ENCODE assay signal across 8 cellular contexts in the genomic region with DNA sequence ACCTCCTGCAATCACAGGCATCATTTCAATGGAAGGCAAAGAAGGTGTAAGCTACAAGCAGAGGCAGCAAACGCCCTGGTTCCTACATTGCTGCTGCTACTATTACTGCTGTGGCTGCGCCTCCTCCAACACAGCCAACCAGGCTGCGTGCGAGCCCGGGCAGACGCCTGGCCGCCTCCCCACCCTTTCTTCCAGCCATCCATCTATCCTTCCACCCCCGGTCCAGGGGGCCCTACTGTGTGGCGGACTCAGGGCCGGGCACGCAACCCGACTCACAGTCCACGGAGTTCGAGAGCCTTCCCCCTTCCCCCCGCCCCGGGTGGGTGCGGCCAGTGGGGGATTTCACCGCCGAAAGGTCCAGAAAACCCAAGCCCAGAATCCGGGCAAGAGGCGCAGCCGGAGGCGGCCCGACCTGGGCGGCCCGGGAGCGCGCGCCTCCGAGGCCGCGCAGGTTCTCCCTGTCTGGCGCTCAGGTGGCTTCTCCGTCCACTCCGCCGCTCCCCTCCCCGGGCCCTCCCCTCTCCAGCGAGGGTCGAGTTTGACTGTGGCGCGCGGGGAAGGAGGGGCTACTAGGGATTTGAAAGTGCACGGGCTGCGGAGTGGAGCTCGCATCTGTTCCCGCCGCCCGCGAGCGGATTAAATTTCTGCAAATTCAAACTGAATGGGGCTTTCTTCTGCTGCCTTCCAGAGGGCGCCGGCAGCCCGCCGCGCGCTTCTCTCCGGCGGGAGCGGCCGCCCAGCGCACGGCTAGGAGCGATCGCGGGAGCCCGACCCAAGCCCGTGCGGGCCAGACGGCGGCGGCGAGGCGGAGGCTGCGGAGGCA. TPM values are rescaled to one million over a fixed set of nuclear protein-coding genes. Genes with fewer than 3 reads are reported as not detected.
DNase-seq lines count a peak whose midpoint lies in the region; ATAC-seq, FAIRE-seq and TF ChIP-seq lines count a peak whose summit lies in the region.

A gene (plus strand): TSS at position 569 of the 823 bp plus-strand sequence. CDS start 655 bp downstream, outside the sequence.

- CTCF ChIA-PET in AG04450 (lab: Charles Lee) = interaction anchor here (0.6 to 6.4 kb wide), 3 partner anchors 18 to 390 kb away, joined by 3 to 55 read pairs (median 4); no protein-coding TSS in a partner anchor

- in situ Hi-C loops in GM13977 (cut with MboI; ENCODE audit: low pct_unique_long_range_greater_than_20kb, low sequenced_read_pairs, unreplicated experiment) = no loop called here

- H3K9me3 ChIP-seq in AG04450 (ENCODE audit: control insufficient read depth, insufficient read depth, low read length) (no peaks in the 10 kb centered on the region; the same call in 1 of the 2 replicates), breast epithelium (no peaks in the 10 kb centered on the region), kidney (ENCODE audit: control insufficient read depth in 1 of 2, low read length in 2 of 2) (no peaks in the 10 kb centered on the region)

- H3K27ac ChIP-seq in AG04450 (ENCODE audit: low read depth, low read length) = no peak within 1 kb of the TSS
- peak within 1 kb of the TSS; percentile 64 to 76 for H3K27ac ChIP-seq in breast epithelium
- H3K27ac ChIP-seq in kidney (ENCODE audit: low read depth in 2 of 2, low read length in 2 of 2) = peak within 1 kb of the TSS; percentile 29 to 36

- TF ChIP-seq CTCF in AG04450 (IDR thresholded peaks at IDR 0.05; ENCODE audit: low read depth, low read length) (peak; percentile 17; the same call in 1 of the 2 replicates), GM13977 (IDR thresholded peaks at IDR 0.05; ENCODE audit: extremely low read depth, insufficient read depth, missing control alignments) (no peak), breast epithelium (IDR thresholded peaks at IDR 0.05) (no peak), kidney (IDR thresholded peaks at IDR 0.05; ENCODE audit: borderline replicate concordance, extremely low read depth, insufficient read depth) (no peak)

- TF ChIP-seq POLR2A in breast epithelium (IDR thresholded peaks at IDR 0.05) = no peak

- H3K9ac ChIP-seq in kidney (ENCODE audit: low read length in 2 of 2) = no peak within 1 kb of the TSS

- H3K27me3 ChIP-seq in AG04450 (ENCODE audit: control insufficient read depth, insufficient read depth, low read length) (peaks cover 36% of the 10 kb centered on the region), breast epithelium (peaks cover 0 to 3% of the 10 kb centered on the region in 2 donors)

- FAIRE-seq in kidney (lab: Jason Lieb, UNC) = no peak

- intact Hi-C loops in breast epithelium (cut with DNase I; ENCODE audit: low total_unique reads) (loop anchor here (5.0 kb wide), 1 partner anchor 385 kb away; no protein-coding TSS in a partner anchor), kidney (cut with DNase I) (no loop called here)

- POLR2A ChIA-PET in AG04450 (lab: Yijun Ruan, JAX) = interaction anchor here (0.9 kb wide), 1 partner anchor 73 kb away, joined by 3 read pairs; no protein-coding TSS in a partner anchor

- DNase-seq in AG04450 (ENCODE audit: low read depth, low spot score) = no peak
- peak; percentile 58 for DNase-seq in GM13977 (ENCODE audit: low spot score)
- peak; percentile 86 for DNase-seq in NCI-H69 (lab: John Stamatoyannopoulos, UW)
- peak in 1 of 2 donors; percentile 34 for DNase-seq in breast epithelium (ENCODE audit: low spot score in 2 of 2)
- DNase-seq in kidney = peak; percentile 84
- peak; percentile 6 for DNase-seq in stimulated activated CD4-positive, alpha-beta T cell treated with anti-CD3 and anti-CD28 coated beads, Interleukin-4, amount 100 ng/mL, for 1 hour
- DNase-seq in activated CD4-positive, CD25-positive, alpha-beta regulatory T cell treated with anti-CD3 and anti-CD28 coated beads, Interleukin-2, amount 50 U/mL, for 72 hours = no peak

- H3K4me1 ChIP-seq in breast epithelium = peaks cover 0 to 9% of the 10 kb centered on the region in 2 donors
- peaks cover 3 to 5% of the 10 kb centered on the region in 2 donors for H3K4me1 ChIP-seq in kidney (ENCODE audit: control insufficient read depth in 1 of 2, insufficient read depth in 1 of 2, low read depth in 1 of 2, low read length in 2 of 2)

- ATAC-seq in GM21737 (IDR thresholded peaks at IDR 0.05; ENCODE audit: unreplicated experiment) = no peak

- H3K36me3 ChIP-seq in breast epithelium (no peaks in the 10 kb centered on the region), kidney (ENCODE audit: control insufficient read depth in 1 of 2, insufficient read depth in 2 of 2, low read length in 2 of 2) (no peaks in the 10 kb centered on the region)

- peak within 1 kb of the TSS; percentile 55 for H3K4me3 ChIP-seq in AG04450 (ENCODE audit: low read depth, low read length)
- H3K4me3 ChIP-seq in breast epithelium = peak within 1 kb of the TSS; percentile 69 to 87 (median 69)
- H3K4me3 ChIP-seq in kidney (ENCODE audit: low read length in 2 of 2) = peak within 1 kb of the TSS; percentile 39 to 55

RNA-seq across cellular contexts. Expression of the gene that starts here (rescaled TPM):
- polyA plus RNA-seq in AG04450 (2011; rRNA removed) (0.45 and 0.48 TPM in 2 replicates), kidney (ENCODE audit: insufficient read depth, low read depth, low replicate concordance) (2.7 TPM)
- 0.56 and 0.69 TPM in 2 replicates for polyA minus RNA-seq in AG04450 (2011; rRNA and poly(A)+ RNA removed)
- total RNA-seq in breast epithelium (1 to 10 TPM in 2 of 3 donors, under 1 TPM in 1; 0.32 to 2.0 (median 1.3) TPM), kidney (17.2 TPM)

Comparison
In these comparisons a context has a peak if more than half of its experiments do, and no peak if none do; other contexts are left out.
1. DNase-seq: peak in GM13977 (single experiment), NCI-H69 (single experiment), kidney (single experiment) and stimulated activated CD4-positive, alpha-beta T cell treated with anti-CD3 and anti-CD28 coated beads, Interleukin-4, amount 100 ng/mL, for 1 hour (single experiment); none in AG04450 (single experiment) and activated CD4-positive, CD25-positive, alpha-beta regulatory T cell treated with anti-CD3 and anti-CD28 coated beads, Interleukin-2, amount 50 U/mL, for 72 hours (single experiment).
2. Peak in every context shown above with its lines, with median percentiles within 50 percentile points of each other: H3K4me3 ChIP-seq.